9 cellular contexts compared by ENCODE assay signal in the genomic region with DNA sequence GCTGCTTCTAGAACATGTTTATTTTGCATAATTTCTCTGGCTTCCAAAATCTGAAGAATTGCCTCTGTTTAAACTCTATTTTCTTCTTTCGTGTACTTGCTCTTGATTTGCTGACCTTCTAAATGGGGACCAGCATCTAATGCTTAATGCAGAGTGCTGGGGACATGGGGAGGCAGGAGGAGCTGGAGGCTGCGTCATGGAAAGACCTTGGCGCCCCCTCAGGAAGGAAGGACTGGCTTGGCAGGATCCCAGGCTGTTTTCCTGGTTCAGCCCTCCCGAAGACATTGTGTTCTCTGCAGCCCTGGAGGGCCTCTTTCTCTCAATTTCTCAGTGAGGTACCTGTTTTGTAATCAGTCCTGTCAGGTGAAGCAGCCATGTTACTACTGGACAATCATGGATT. TPM values are rescaled to one million over a fixed set of nuclear protein-coding genes. Genes with fewer than 3 reads are reported as not detected.
DNase-seq lines count a peak whose midpoint lies in the region; ATAC-seq and TF ChIP-seq lines count a peak whose summit lies in the region.
"Had no signal": no experiment of that assay in that cellular context is flagged by ENCODE, and none has a peak within 500 bp of the region (broad histone marks: within the 10 kb centered on the region; RNA-seq: fewer than 3 reads in every experiment).

No MANE protein-coding gene starts in this region.

- H3K36me3 Mint-ChIP-seq in T-helper 1 cell treated with Interleukin-12 subunit alpha and Interleukin-12 subunit beta and Interleukin-4 antibody, amounts not matched to agents 30 μg/mL and 1 μg/mL, for 36 hours (ENCODE audit: low read depth): peaks cover 55% of the 10 kb centered on the region
- H3K36me3 Mint-ChIP-seq in glutamatergic neuron (ENCODE audit: unreplicated experiment): no peaks in the 10 kb centered on the region

- TF ChIP-seq CTCF in brain microvascular endothelial cell (IDR thresholded peaks at IDR 0.05; ENCODE audit: low read depth, low read length, missing control alignments): peak; percentile 8
- no peak for TF ChIP-seq CTCF in thyroid gland (IDR thresholded peaks at IDR 0.05)
- TF ChIP-seq CTCF in glutamatergic neuron (IDR thresholded peaks at IDR 0.05; ENCODE audit: partially characterized antibody, unreplicated experiment): no peak

- H3K27me3 Mint-ChIP-seq in T-helper 1 cell treated with Interleukin-12 subunit alpha and Interleukin-12 subunit beta and Interleukin-4 antibody, amounts not matched to agents 30 μg/mL and 1 μg/mL, for 36 hours (ENCODE audit: low read depth): no peaks in the 10 kb centered on the region
- peaks cover 5% of the 10 kb centered on the region for H3K27me3 Mint-ChIP-seq in glutamatergic neuron (ENCODE audit: unreplicated experiment)

- H3K27ac ChIP-seq in brain microvascular endothelial cell: no peak overlapping the region
- peak overlapping the region; percentile 77 to 84 (median 79) for H3K27ac ChIP-seq in thyroid gland

- peak overlapping the region; percentile 84 for H3K27ac Mint-ChIP-seq in T-helper 1 cell treated with Interleukin-12 subunit alpha and Interleukin-12 subunit beta and Interleukin-4 antibody, amounts not matched to agents 30 μg/mL and 1 μg/mL, for 36 hours
- H3K27ac Mint-ChIP-seq in glutamatergic neuron (ENCODE audit: unreplicated experiment): no peak overlapping the region

- no peaks in the 10 kb centered on the region for H3K9me3 ChIP-seq in thyroid gland

- peaks cover 9 to 11% of the 10 kb centered on the region in 2 donors for H3K4me1 ChIP-seq in thyroid gland

- 19 to 21% methylated on average over 4 of the region's 4 CpGs for WGBS in thyroid gland, 2 donors

- peaks cover 57% of the 10 kb centered on the region for H3K4me1 Mint-ChIP-seq in T-helper 1 cell treated with Interleukin-12 subunit alpha and Interleukin-12 subunit beta and Interleukin-4 antibody, amounts not matched to agents 30 μg/mL and 1 μg/mL, for 36 hours (ENCODE audit: low read depth)
- peaks cover 2% of the 10 kb centered on the region for H3K4me1 Mint-ChIP-seq in glutamatergic neuron (ENCODE audit: low read depth, unreplicated experiment)

- TF ChIP-seq POLR2A in thyroid gland (IDR thresholded peaks at IDR 0.05): peak in 1 of 2 donors; percentile 34

- no peaks in the 10 kb centered on the region for H3K27me3 ChIP-seq in brain microvascular endothelial cell (replicated peaks)
- H3K27me3 ChIP-seq in thyroid gland: no peaks in the 10 kb centered on the region

- H3K36me3 ChIP-seq in brain microvascular endothelial cell (replicated peaks) (no peaks in the 10 kb centered on the region), thyroid gland (no peaks in the 10 kb centered on the region)

- H3K4me3 Mint-ChIP-seq in T-helper 1 cell treated with Interleukin-12 subunit alpha and Interleukin-12 subunit beta and Interleukin-4 antibody, amounts not matched to agents 30 μg/mL and 1 μg/mL, for 36 hours: peak overlapping the region; percentile 79
- no peak overlapping the region for H3K4me3 Mint-ChIP-seq in glutamatergic neuron (ENCODE audit: unreplicated experiment)

- ATAC-seq in left lobe of liver: peak; percentile 66
- ATAC-seq: Panc1 had no signal

- in situ Hi-C loops in brain microvascular endothelial cell (cut with HindIII; ENCODE audit: low pct_ligation_motif_present, low sequenced_read_pairs): no loop called here

- no peak overlapping the region for H3K4me3 ChIP-seq in brain microvascular endothelial cell (ENCODE audit: low read depth, low read length)
- no peak overlapping the region for H3K4me3 ChIP-seq in thyroid gland (replicated peaks in 1 of 3)

- intact Hi-C loops in thyroid gland (cut with DNase I): no loop called here

- no peaks in the 10 kb centered on the region for H3K9me3 Mint-ChIP-seq in T-helper 1 cell treated with Interleukin-12 subunit alpha and Interleukin-12 subunit beta and Interleukin-4 antibody, amounts not matched to agents 30 μg/mL and 1 μg/mL, for 36 hours
- H3K9me3 Mint-ChIP-seq in glutamatergic neuron (ENCODE audit: unreplicated experiment): peaks cover 3% of the 10 kb centered on the region

- no peak for DNase-seq in T-helper 1 cell
- DNase-seq in brain microvascular endothelial cell: peak; percentile 22
- DNase-seq in left lobe of liver (ENCODE audit: low spot score): peak; percentile 61
- DNase-seq in thyroid gland: peak; percentile 86 to 89
- no peak for DNase-seq in glutamatergic neuron
- DNase-seq in DMS53 (lab: John Stamatoyannopoulos, UW): no peak
- DNase-seq in kidney tubule cell (ENCODE audit: low spot score): no peak

RNA-seq across cellular contexts. Expression of gene PRKCH, which starts 5.5 kb away (rescaled TPM):
- total RNA-seq in left lobe of liver (6.4 TPM), thyroid gland (10 to 100 TPM; 34.0 to 68.7 (median 49.8) TPM), glutamatergic neuron (ENCODE audit: unreplicated experiment) (0.54 TPM)

RNA-seq across cellular contexts. Expression of gene TMEM30B, which starts 45.7 kb away (rescaled TPM):
- total RNA-seq in left lobe of liver (10.5 TPM), thyroid gland (100 to 1,000 TPM in 3 of 4 donors, 10 to 100 TPM in 1; 91.0 to 153 (median 124) TPM), glutamatergic neuron (ENCODE audit: unreplicated experiment) (not detected)

Comparison
In these comparisons a context has a peak if more than half of its experiments do, and no peak if none do; other contexts are left out.
1. DNase-seq: peak in brain microvascular endothelial cell (single experiment), left lobe of liver (single experiment) and thyroid gland (2 of 2); none in T-helper 1 cell (0 of 5), glutamatergic neuron (single experiment), DMS53 (single experiment) and kidney tubule cell (single experiment).
2. RNA of gene TMEM30B, which starts 45.7 kb away (total RNA-seq): 91.0 to 153 TPM in thyroid gland and 10.5 TPM in left lobe of liver (single experiment); not detected in glutamatergic neuron (single experiment); every median in the first group is over 10 times any median in the second.